Comparison of ENCODE assay signal across 17 cellular contexts in the genomic region with DNA sequence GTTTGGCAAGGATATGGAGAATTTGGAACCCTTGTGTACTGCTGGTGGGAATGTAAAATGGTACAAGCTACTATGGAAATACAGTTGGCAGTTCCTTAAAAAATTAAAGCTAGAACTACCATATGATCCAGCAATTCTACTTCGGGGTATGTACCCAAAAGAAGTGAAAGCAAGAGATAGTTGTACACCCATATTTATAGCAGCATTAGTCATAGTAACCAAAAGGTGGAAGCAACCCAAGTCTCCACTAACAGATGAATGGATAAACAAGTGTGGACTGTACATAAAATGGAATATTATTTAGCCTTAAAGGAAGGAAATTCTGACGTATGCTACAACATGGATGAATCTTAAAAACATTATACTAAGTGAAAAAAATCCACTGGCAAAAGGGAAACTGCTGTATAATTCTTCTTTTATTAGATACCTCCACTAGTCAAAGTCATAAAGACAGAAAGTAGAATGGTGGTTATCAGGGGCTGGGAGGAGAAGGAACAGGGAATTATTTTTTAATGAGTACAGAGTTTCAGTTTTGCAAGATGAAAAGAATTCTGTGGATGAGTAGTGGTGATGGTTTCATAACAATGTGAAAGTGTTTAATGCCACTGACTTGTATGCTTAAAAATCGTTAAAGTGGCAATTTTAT.
A peak's percentile ranks its signal among the peaks of the same experiment; 100 is the strongest.
DNase-seq lines count a peak whose midpoint lies in the region; ATAC-seq, FAIRE-seq and TF ChIP-seq lines count a peak whose summit lies in the region.
"Had no signal": no experiment of that assay in that cellular context is flagged by ENCODE, and none has a peak within 500 bp of the region (broad histone marks: within the 10 kb centered on the region; RNA-seq: fewer than 3 reads in every experiment).

No MANE protein-coding gene starts in this region.

- no peak for ATAC-seq in WTC11
- ATAC-seq in HG03521 (IDR thresholded peaks at IDR 0.05; ENCODE audit: unreplicated experiment), result no peak
- ATAC-seq in HG03520 (IDR thresholded peaks at IDR 0.05; ENCODE audit: unreplicated experiment), result no peak
- ATAC-seq: HCT116 had no signal

- POLR2A ChIA-PET in WTC11 (lab: Charles Lee), result no interaction called here

- no peaks in the 10 kb centered on the region for H3K36me3 ChIP-seq in right atrium auricular region
- H3K36me3 ChIP-seq: breast epithelium had no signal

- H3K9me3 Mint-ChIP-seq in WTC11, result no peaks in the 10 kb centered on the region
- H3K9me3 Mint-ChIP-seq: activated CD4-positive, alpha-beta memory T cell treated with anti-CD3 and anti-CD28 coated beads for 36 hours had no signal

- TF ChIP-seq POLR2A in GM12891 (IDR thresholded peaks at IDR 0.05; ENCODE audit: low read depth, low read length), result no peak

- FAIRE-seq in GM12891 (lab: Jason Lieb, UNC), result peak; percentile 35

- H3K4me3 ChIP-seq in right atrium auricular region, result no peak overlapping the region
- H3K4me3 ChIP-seq: breast epithelium had no signal

- DNase-seq in GM12891 (ENCODE audit: insufficient read length, low spot score) (no peak), HCEC 1CT (peak; percentile 4), NOMO-1 treated with DMSO at 0.1 percent for 48 hours (lab: John Stamatoyannopoulos, UW; ENCODE audit: unreplicated experiment) (peak; percentile 68), right atrium auricular region (ENCODE audit: low spot score) (no peak), WTC11 (ENCODE audit: low spot score) (no peak)
- no peak for DNase-seq in activated T-cell treated with anti-CD3 and anti-CD28 coated beads, Interleukin-2, amount 50 U/mL, for 1 hour
- DNase-seq: activated CD4-positive, alpha-beta memory T cell treated with anti-CD3 and anti-CD28 coated beads for 36 hours; activated effector memory CD4-positive, alpha-beta T cell treated with Interleukin-2 at 50 U/mL for 16 hours; DMS153; IMR-90; NCI-H1694 treated with DMSO at 0.1 percent for 48 hours; NCI-H510A treated with DMSO at 0.1 percent for 48 hours; stimulated activated CD4-positive, alpha-beta T cell treated with anti-CD3 and anti-CD28 coated beads, Interleukin-1b, Interleukin-23, amount 100 ng/mL, for 48 hours had no signal

- no peak overlapping the region for H3K27ac Mint-ChIP-seq in WTC11
- H3K27ac Mint-ChIP-seq: activated CD4-positive, alpha-beta memory T cell treated with anti-CD3 and anti-CD28 coated beads for 36 hours had no signal

- CTCF ChIA-PET in WTC11 (lab: Charles Lee), result interaction anchor here (1.2 kb wide), 1 partner anchor 29 kb away, joined by 4 read pairs; no protein-coding TSS in a partner anchor

- no peaks in the 10 kb centered on the region for H3K27me3 Mint-ChIP-seq in WTC11 (ENCODE audit: low read depth)
- H3K27me3 Mint-ChIP-seq: activated CD4-positive, alpha-beta memory T cell treated with anti-CD3 and anti-CD28 coated beads for 36 hours had no signal

- H3K4me3 Mint-ChIP-seq in WTC11, result no peak overlapping the region
- H3K4me3 Mint-ChIP-seq: activated CD4-positive, alpha-beta memory T cell treated with anti-CD3 and anti-CD28 coated beads for 36 hours had no signal

- H3K4me1 Mint-ChIP-seq in WTC11, result peaks cover 6% of the 10 kb centered on the region; the same call in 1 of the 2 replicates

- peaks cover 0 to 41% of the 10 kb centered on the region in 2 donors for H3K4me1 ChIP-seq in right atrium auricular region
- H3K4me1 ChIP-seq: breast epithelium had no signal

- peak overlapping the region; percentile 4 to 39 for H3K27ac ChIP-seq in right atrium auricular region

- H3K27me3 ChIP-seq in right atrium auricular region, result no peaks in the 10 kb centered on the region
- H3K27me3 ChIP-seq: breast epithelium had no signal

- no peaks in the 10 kb centered on the region for H3K9me3 ChIP-seq in right atrium auricular region
- H3K9me3 ChIP-seq: breast epithelium had no signal

- TF ChIP-seq CTCF in right atrium auricular region (IDR thresholded peaks at IDR 0.05) (no peak), WTC11 (IDR thresholded peaks at IDR 0.05) (no peak)

- H3K36me3 Mint-ChIP-seq in WTC11, result no peaks in the 10 kb centered on the region
- H3K36me3 Mint-ChIP-seq: activated CD4-positive, alpha-beta memory T cell treated with anti-CD3 and anti-CD28 coated beads for 36 hours had no signal

TF ChIP-seq in GM12891, 5 proteins besides CTCF, POLR2A, EP300 and RAD21:
- TF ChIP-seq POU2F2 (IDR thresholded peaks at IDR 0.05; ENCODE audit: low read depth, low read length), result no peak
- TF ChIP-seq TAF1 (IDR thresholded peaks at IDR 0.05; ENCODE audit: low read depth, low read length), result no peak
- peak; percentile 36; the same call in 1 of the 2 replicates for TF ChIP-seq SPI1 (IDR thresholded peaks at IDR 0.05; ENCODE audit: low read depth, low read length)
- TF ChIP-seq POLR2AphosphoS5 (IDR thresholded peaks at IDR 0.05; ENCODE audit: low read depth, low read length), result no peak
- TF ChIP-seq PAX5 (IDR thresholded peaks at IDR 0.05; ENCODE audit: insufficient read depth, low read length, severe bottlenecking), result no peak

TF ChIP-seq in WTC11, 78 proteins besides CTCF, POLR2A, EP300 and RAD21 (continues in another document):
- TF ChIP-seq SMAD3 (CRISPR knock-in tag; IDR thresholded peaks at IDR 0.05; ENCODE audit: borderline replicate concordance), result no peak
- TF ChIP-seq FOXK1 (CRISPR knock-in tag; IDR thresholded peaks at IDR 0.05), result no peak
- TF ChIP-seq, protein P1, sequence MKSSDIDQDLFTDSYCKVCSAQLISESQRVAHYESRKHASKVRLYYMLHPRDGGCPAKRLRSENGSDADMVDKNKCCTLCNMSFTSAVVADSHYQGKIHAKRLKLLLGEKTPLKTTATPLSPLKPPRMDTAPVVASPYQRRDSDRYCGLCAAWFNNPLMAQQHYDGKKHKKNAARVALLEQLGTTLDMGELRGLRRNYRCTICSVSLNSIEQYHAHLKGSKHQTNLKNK (CRISPR knock-in tag; IDR thresholded peaks at IDR 0.05), result no peak
- TF ChIP-seq, protein P2, sequence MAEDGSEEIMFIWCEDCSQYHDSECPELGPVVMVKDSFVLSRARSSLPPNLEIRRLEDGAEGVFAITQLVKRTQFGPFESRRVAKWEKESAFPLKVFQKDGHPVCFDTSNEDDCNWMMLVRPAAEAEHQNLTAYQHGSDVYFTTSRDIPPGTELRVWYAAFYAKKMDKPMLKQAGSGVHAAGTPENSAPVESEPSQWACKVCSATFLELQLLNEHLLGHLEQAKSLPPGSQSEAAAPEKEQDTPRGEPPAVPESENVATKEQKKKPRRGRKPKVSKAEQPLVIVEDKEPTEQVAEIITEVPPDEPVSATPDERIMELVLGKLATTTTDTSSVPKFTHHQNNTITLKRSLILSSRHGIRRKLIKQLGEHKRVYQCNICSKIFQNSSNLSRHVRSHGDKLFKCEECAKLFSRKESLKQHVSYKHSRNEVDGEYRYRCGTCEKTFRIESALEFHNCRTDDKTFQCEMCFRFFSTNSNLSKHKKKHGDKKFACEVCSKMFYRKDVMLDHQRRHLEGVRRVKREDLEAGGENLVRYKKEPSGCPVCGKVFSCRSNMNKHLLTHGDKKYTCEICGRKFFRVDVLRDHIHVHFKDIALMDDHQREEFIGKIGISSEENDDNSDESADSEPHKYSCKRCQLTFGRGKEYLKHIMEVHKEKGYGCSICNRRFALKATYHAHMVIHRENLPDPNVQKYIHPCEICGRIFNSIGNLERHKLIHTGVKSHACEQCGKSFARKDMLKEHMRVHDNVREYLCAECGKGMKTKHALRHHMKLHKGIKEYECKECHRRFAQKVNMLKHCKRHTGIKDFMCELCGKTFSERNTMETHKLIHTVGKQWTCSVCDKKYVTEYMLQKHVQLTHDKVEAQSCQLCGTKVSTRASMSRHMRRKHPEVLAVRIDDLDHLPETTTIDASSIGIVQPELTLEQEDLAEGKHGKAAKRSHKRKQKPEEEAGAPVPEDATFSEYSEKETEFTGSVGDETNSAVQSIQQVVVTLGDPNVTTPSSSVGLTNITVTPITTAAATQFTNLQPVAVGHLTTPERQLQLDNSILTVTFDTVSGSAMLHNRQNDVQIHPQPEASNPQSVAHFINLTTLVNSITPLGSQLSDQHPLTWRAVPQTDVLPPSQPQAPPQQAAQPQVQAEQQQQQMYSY (CRISPR knock-in tag; IDR thresholded peaks at IDR 0.05), result no peak
- TF ChIP-seq CREB1 (CRISPR knock-in tag; IDR thresholded peaks at IDR 0.05), result no peak
- TF ChIP-seq, protein P3, sequence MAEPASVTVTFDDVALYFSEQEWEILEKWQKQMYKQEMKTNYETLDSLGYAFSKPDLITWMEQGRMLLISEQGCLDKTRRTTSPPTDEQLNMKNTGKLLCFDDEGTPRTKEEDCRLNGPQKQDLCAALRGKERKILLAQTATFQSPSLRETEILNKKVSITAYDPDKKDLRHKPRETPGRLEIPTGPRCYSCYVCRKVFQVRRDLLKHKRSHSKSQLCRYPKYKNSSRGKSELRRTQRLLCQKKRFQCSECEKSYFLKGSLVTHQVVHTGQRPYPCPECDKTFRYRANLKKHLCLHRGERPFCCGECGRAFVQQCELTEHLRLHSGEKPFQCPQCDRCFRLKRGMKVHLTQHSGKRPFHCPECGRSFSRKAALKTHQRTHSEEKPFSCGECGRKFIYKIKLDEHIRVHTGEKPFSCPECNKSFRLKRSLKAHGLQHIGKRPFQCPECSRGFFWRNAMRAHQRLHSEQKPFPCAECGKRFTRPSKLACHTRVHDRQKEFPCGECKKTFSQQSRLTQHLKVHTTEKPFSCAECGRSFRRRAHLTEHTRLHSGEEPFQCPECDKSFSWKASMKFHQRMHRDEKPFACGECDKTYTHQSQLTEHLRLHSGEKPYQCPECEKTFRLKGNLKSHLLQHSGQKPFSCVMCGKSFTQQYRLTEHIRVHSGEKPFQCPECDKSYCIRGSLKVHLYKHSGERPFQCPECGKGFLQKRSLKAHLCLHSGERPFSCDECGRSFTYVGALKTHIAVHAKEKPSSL (CRISPR knock-in tag; conservative IDR thresholded peaks at IDR 0.05), result no peak
- TF ChIP-seq ZNF416 (CRISPR knock-in tag; IDR thresholded peaks at IDR 0.05), result no peak
- TF ChIP-seq, protein P4, sequence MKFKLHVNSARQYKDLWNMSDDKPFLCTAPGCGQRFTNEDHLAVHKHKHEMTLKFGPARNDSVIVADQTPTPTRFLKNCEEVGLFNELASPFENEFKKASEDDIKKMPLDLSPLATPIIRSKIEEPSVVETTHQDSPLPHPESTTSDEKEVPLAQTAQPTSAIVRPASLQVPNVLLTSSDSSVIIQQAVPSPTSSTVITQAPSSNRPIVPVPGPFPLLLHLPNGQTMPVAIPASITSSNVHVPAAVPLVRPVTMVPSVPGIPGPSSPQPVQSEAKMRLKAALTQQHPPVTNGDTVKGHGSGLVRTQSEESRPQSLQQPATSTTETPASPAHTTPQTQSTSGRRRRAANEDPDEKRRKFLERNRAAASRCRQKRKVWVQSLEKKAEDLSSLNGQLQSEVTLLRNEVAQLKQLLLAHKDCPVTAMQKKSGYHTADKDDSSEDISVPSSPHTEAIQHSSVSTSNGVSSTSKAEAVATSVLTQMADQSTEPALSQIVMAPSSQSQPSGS (CRISPR knock-in tag; IDR thresholded peaks at IDR 0.05; ENCODE audit: borderline replicate concordance, low read depth), result no peak

Comparison
In these comparisons a context has a peak if more than half of its experiments do, and no peak if none do; other contexts are left out.
1. DNase-seq: peak in HCEC 1CT (single experiment) and NOMO-1 treated with DMSO at 0.1 percent for 48 hours (single experiment); none in GM12891 (single experiment), right atrium auricular region (single experiment), WTC11 (single experiment) and activated T-cell treated with anti-CD3 and anti-CD28 coated beads, Interleukin-2, amount 50 U/mL, for 1 hour (single experiment).